Comparison of ENCODE assay signal across 16 cellular contexts in the genomic region with DNA sequence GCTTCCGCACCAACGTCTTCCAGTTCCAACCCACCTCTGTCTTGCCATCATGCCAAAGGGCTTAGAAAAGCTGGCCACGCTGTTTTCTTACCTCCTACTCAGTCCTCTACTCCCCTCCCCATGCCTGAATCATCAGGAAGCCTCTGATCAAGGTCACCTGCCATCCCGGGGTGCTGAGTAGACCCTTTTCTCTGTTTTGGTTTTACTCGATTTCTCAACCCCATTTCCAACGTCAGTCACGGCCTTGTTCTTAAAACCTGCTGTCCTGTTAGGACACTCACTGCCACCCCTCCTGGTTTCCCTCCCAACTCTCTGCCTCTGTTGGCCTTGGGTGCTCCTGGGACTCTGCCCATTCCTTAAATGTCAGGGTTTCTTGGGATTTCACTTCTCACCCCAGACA.
DNase-seq lines count a peak whose midpoint lies in the region; ATAC-seq and TF ChIP-seq lines count a peak whose summit lies in the region.
"Had no signal": no experiment of that assay in that cellular context is flagged by ENCODE, and none has a peak within 500 bp of the region (broad histone marks: within the 10 kb centered on the region; RNA-seq: fewer than 3 reads in every experiment).

No MANE protein-coding gene starts in this region.

- H3K27ac ChIP-seq in right atrium auricular region (no peak overlapping the region), neuronal stem cell (replicated peaks; ENCODE audit: low read length) (no peak overlapping the region)
- H3K27ac ChIP-seq: KMS-11, tibial nerve had no signal

- H3K23ac ChIP-seq in neuronal stem cell (ENCODE audit: low read depth, low read length, poor library complexity) = no peak overlapping the region

- no peaks in the 10 kb centered on the region for H3K27me3 Mint-ChIP-seq in T-helper 17 cell
- H3K27me3 Mint-ChIP-seq in activated CD4-positive, alpha-beta memory T cell treated with anti-CD3 and anti-CD28 coated beads, Interleukin-2, amount 10 ng/mL, durations not matched to agents 7 days and 5 days = no peaks in the 10 kb centered on the region

- no peaks in the 10 kb centered on the region for H3K4me1 ChIP-seq in right atrium auricular region
- peaks cover 5 to 6% of the 10 kb centered on the region in 2 donors for H3K4me1 ChIP-seq in neuronal stem cell (ENCODE audit: control insufficient read depth in 2 of 2, insufficient read depth in 1 of 2, low read depth in 1 of 2, low read length in 2 of 2)
- H3K4me1 ChIP-seq: BE2C had no signal

- no peak overlapping the region for H2BK5ac ChIP-seq in neuronal stem cell (ENCODE audit: low read length)

- no peak for TF ChIP-seq CTCF in right atrium auricular region (IDR thresholded peaks at IDR 0.05)

- no peak overlapping the region for H2BK15ac ChIP-seq in neuronal stem cell (ENCODE audit: low read length)

- peak; percentile 1 for ATAC-seq in T-helper 17 cell

- no peak overlapping the region for H3K9ac ChIP-seq in neuronal stem cell (ENCODE audit: low read depth, low read length, poor library complexity)
- H3K9ac ChIP-seq: KMS-11 had no signal

- DNase-seq in T-helper 17 cell = no peak
- DNase-seq in activated CD4-positive, alpha-beta memory T cell treated with anti-CD3 and anti-CD28 coated beads, Interleukin-2, amount 10 ng/mL, durations not matched to agents 7 days and 5 days = no peak
- DNase-seq in amniotic epithelial cell (ENCODE audit: low read depth) = peak; percentile 18
- DNase-seq in stimulated activated CD4-positive, alpha-beta T cell treated with anti-CD3 and anti-CD28 coated beads, Interleukin-4, amount 100 ng/mL, for 1 hour = peak; percentile 8
- DNase-seq in right atrium auricular region (ENCODE audit: low spot score) = no peak
- no peak for DNase-seq in neuronal stem cell (ENCODE audit: low spot score)
- no peak for DNase-seq in iPS-NIHi11 (ENCODE audit: low spot score)
- DNase-seq: BE2C; effector memory CD4-positive, alpha-beta T cell; NCI-H1105; NCI-H748 treated with DMSO at 0.1 percent for 48 hours; nephron progenitor cell; SW 1271 had no signal

- CTCF ChIA-PET in activated CD4-positive, alpha-beta memory T cell treated with anti-CD3 and anti-CD28 coated beads, Interleukin-2, amount 10 ng/mL, durations not matched to agents 7 days and 5 days (lab: Charles Lee) = no interaction called here

- no peaks in the 10 kb centered on the region for H3K79me1 ChIP-seq in neuronal stem cell (ENCODE audit: low read depth, low read length)

- H3K4me3 Mint-ChIP-seq in T-helper 17 cell = peak overlapping the region; percentile 84
- H3K4me3 Mint-ChIP-seq in activated CD4-positive, alpha-beta memory T cell treated with anti-CD3 and anti-CD28 coated beads, Interleukin-2, amount 10 ng/mL, durations not matched to agents 7 days and 5 days = peak overlapping the region; percentile 0
- H3K4me3 Mint-ChIP-seq: memory B cell, nephron progenitor cell had no signal

- H2BK12ac ChIP-seq in neuronal stem cell (ENCODE audit: low read length) = no peak overlapping the region

- no peak overlapping the region for H2AK5ac ChIP-seq in neuronal stem cell (ENCODE audit: low read depth, low read length)

- no peak overlapping the region for H4K91ac ChIP-seq in neuronal stem cell (ENCODE audit: low read depth, low read length, poor library complexity)

- peak overlapping the region; percentile 99 for H3K27ac Mint-ChIP-seq in T-helper 17 cell
- peak overlapping the region; percentile 76 for H3K27ac Mint-ChIP-seq in activated CD4-positive, alpha-beta memory T cell treated with anti-CD3 and anti-CD28 coated beads, Interleukin-2, amount 10 ng/mL, durations not matched to agents 7 days and 5 days
- H3K27ac Mint-ChIP-seq: memory B cell had no signal

- H3K36me3 Mint-ChIP-seq in T-helper 17 cell (ENCODE audit: low read depth) = no peaks in the 10 kb centered on the region
- H3K36me3 Mint-ChIP-seq in activated CD4-positive, alpha-beta memory T cell treated with anti-CD3 and anti-CD28 coated beads, Interleukin-2, amount 10 ng/mL, durations not matched to agents 7 days and 5 days (ENCODE audit: low read depth) = no peaks in the 10 kb centered on the region

- POLR2A ChIA-PET in activated CD4-positive, alpha-beta memory T cell treated with anti-CD3 and anti-CD28 coated beads, Interleukin-2, amount 10 ng/mL, durations not matched to agents 7 days and 5 days (lab: Charles Lee) = interaction anchor here (1.1 to 1.6 kb wide), 2 partner anchors 170 to 349 kb away, joined by 3 to 6 read pairs; no protein-coding TSS in a partner anchor

- H3K36me3 ChIP-seq in right atrium auricular region (no peaks in the 10 kb centered on the region), neuronal stem cell (replicated peaks in 1 of 2; ENCODE audit: control insufficient read depth in 2 of 2, insufficient read depth in 2 of 2, low read length in 2 of 2) (no peaks in the 10 kb centered on the region)
- H3K36me3 ChIP-seq: BE2C, tibial nerve had no signal

- no peaks in the 10 kb centered on the region for H3K9me3 Mint-ChIP-seq in activated CD4-positive, alpha-beta memory T cell treated with anti-CD3 and anti-CD28 coated beads, Interleukin-2, amount 10 ng/mL, durations not matched to agents 7 days and 5 days
- H3K9me3 Mint-ChIP-seq: memory B cell, nephron progenitor cell had no signal

- no peak overlapping the region for H4K8ac ChIP-seq in neuronal stem cell (ENCODE audit: low read depth, low read length)

- H2BK120ac ChIP-seq in neuronal stem cell (ENCODE audit: low read depth, low read length) = no peak overlapping the region

- H3K27me3 ChIP-seq in right atrium auricular region (no peaks in the 10 kb centered on the region), neuronal stem cell (ENCODE audit: control insufficient read depth in 3 of 3, insufficient read depth in 3 of 3, low read depth in 1 of 3, low read length in 3 of 3) (no peaks in the 10 kb centered on the region)
- H3K27me3 ChIP-seq: BE2C, tibial nerve had no signal

- WGBS in neuronal stem cell (ENCODE audit: extremely low coverage in 2 of 2, insufficient read length in 2 of 2, insufficient replicate concordance in 1 of 2), 2 donors = no CpG with 5 or more reads among the region's 7 CpGs

- H3K18ac ChIP-seq in neuronal stem cell (ENCODE audit: low read length) = no peak overlapping the region

- no peak overlapping the region for H2AFZ ChIP-seq in neuronal stem cell (ENCODE audit: low read length)

- peaks cover 57% of the 10 kb centered on the region for H3K4me1 Mint-ChIP-seq in T-helper 17 cell
- H3K4me1 Mint-ChIP-seq in activated CD4-positive, alpha-beta memory T cell treated with anti-CD3 and anti-CD28 coated beads, Interleukin-2, amount 10 ng/mL, durations not matched to agents 7 days and 5 days = peaks cover 60% of the 10 kb centered on the region

- no peaks in the 10 kb centered on the region for H3K9me3 ChIP-seq in T-helper 17 cell (ENCODE audit: control insufficient read depth, low read length, poor library complexity, severe bottlenecking)
- H3K9me3 ChIP-seq in right atrium auricular region = no peaks in the 10 kb centered on the region
- H3K9me3 ChIP-seq in neuronal stem cell (replicated peaks in 1 of 2; ENCODE audit: control insufficient read depth in 2 of 2, insufficient read depth in 1 of 2, low read depth in 1 of 2, low read length in 2 of 2) = peaks cover 0 to 4% of the 10 kb centered on the region in 2 donors
- H3K9me3 ChIP-seq: BE2C, tibial nerve had no signal

- no peak overlapping the region for H3K4me2 ChIP-seq in neuronal stem cell (ENCODE audit: insufficient read depth, low read length, poor library complexity, severe bottlenecking)
- H3K4me2 ChIP-seq: KMS-11 had no signal

- H3K4ac ChIP-seq in neuronal stem cell (ENCODE audit: low read length) = no peak overlapping the region

- H3K4me3 ChIP-seq in right atrium auricular region (no peak overlapping the region), neuronal stem cell (ENCODE audit: low read length in 2 of 2) (no peak overlapping the region)
- H3K4me3 ChIP-seq: tibial nerve had no signal

- no peak overlapping the region for H3K14ac ChIP-seq in neuronal stem cell (ENCODE audit: low read length)

Comparison
In these comparisons a context has a peak if more than half of its experiments do, and no peak if none do; other contexts are left out.
1. DNase-seq: peak in amniotic epithelial cell (single experiment) and stimulated activated CD4-positive, alpha-beta T cell treated with anti-CD3 and anti-CD28 coated beads, Interleukin-4, amount 100 ng/mL, for 1 hour (single experiment); none in T-helper 17 cell (0 of 3), activated CD4-positive, alpha-beta memory T cell treated with anti-CD3 and anti-CD28 coated beads, Interleukin-2, amount 10 ng/mL, durations not matched to agents 7 days and 5 days (single experiment), right atrium auricular region (single experiment), neuronal stem cell (single experiment) and iPS-NIHi11 (single experiment).